In genomic region chr5:67417839-67418238, GRCh38 we compare ENCODE assay signal across 19 cellular contexts.
"Had no signal": no experiment of that assay in that cellular context is flagged by ENCODE, and none has a peak within 500 bp of the region (broad histone marks: within the 10 kb centered on the region; RNA-seq: fewer than 3 reads in every experiment).

No MANE protein-coding gene starts in this region.

- H3K27me3 ChIP-seq: dorsolateral prefrontal cortex, heart left ventricle, spleen, tibial artery, upper lobe of right lung, vagina had no signal

- H3K36me3 ChIP-seq: heart left ventricle, spleen, tibial artery, upper lobe of right lung, vagina had no signal

- DNase-seq: cortex of kidney; dorsolateral prefrontal cortex; effector CD8-positive, alpha-beta T cell; foreskin melanocyte; heart left ventricle; hippocampal formation; islet precursor cell; natural killer cell; posterior cingulate gyrus; right cardiac atrium; spleen; stimulated activated CD4-positive, alpha-beta T cell treated with anti-CD3 and anti-CD28 coated beads, Interleukin-15, amount 100 ng/mL, for 24 hours; stimulated activated CD4-positive, alpha-beta T cell treated with anti-CD3 and anti-CD28 coated beads, Interleukin-1b, Interleukin-23, amount 100 ng/mL, for 48 hours; stimulated activated CD4-positive, alpha-beta T cell treated with anti-CD3 and anti-CD28 coated beads, Interleukin-4, amount 100 ng/mL, for 24 hours; tibial artery; upper lobe of right lung had no signal

- H3K4me1 ChIP-seq: heart left ventricle, spleen, upper lobe of right lung, vagina had no signal

- H3K27ac ChIP-seq: dorsolateral prefrontal cortex, heart left ventricle, spleen, tibial artery, upper lobe of right lung, vagina had no signal

- H3K4me3 ChIP-seq: dorsolateral prefrontal cortex, heart left ventricle, spleen, tibial artery, upper lobe of right lung, vagina had no signal

- H3K9me3 ChIP-seq: heart left ventricle, spleen, tibial artery, upper lobe of right lung, vagina had no signal

- ATAC-seq: heart left ventricle; left lobe of liver; natural killer cell; right cardiac atrium; stimulated activated memory B cell treated with anti-CD40 and anti-IgM and Interleukin-4, amounts not matched to agents 10 μg/mL and 1 μg/mL and 100 μg/mL, for 72 hours; upper lobe of right lung had no signal
